ENCODE assay signal across 18 cellular contexts in the genomic region with DNA sequence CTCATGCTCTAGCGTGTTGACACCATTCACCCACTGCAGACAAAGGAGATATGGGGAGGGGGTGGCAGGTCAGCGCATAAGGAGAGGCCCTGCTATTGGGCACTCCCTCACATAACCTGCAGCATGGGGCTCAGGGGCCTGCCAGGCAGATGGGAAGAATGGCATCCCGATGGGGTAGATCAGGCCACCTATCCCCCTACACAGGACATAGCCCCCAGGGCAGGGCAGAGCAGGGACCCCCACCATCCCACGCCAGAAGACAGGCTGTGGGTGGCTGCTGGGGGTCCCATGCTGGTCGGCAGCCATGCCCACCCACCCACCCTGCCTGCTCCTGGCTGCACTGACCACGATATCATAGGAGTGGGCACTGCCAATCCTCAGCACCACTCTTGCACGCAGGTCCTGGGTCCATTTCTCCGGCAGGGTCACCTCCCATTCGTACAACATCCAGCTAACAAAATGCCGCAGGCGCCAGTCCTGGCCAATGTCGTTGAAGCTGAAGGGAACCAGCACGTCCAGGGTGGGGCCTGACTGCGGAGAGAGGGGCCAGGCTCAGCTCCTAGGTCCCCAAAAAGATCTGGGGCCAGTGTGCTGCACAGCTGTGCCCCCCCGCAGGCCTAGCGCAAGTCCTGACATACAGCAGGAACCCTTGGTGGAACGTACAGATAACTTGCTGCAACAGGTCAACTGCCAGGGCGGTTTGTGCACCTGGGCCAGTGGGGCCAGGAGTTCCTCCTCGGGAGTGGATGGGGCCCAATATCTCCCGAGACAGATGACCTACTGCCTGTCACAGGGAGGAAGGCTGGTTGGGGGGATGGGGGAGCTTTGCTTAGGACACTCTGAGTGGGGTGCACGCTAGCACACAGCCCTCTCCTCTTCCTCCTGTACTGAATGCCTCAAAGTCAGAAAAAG. TPM values are rescaled to one million over a fixed set of nuclear protein-coding genes. Genes with fewer than 3 reads are reported as not detected.
DNase-seq lines count a peak whose midpoint lies in the region; ATAC-seq lines count a peak whose summit lies in the region.
"Had no signal": no experiment of that assay in that cellular context is flagged by ENCODE, and none has a peak within 500 bp of the region (broad histone marks: within the 10 kb centered on the region; RNA-seq: fewer than 3 reads in every experiment).

No MANE protein-coding gene starts in this region.

- H3K27me3 ChIP-seq in subcutaneous abdominal adipose tissue (ENCODE audit: control insufficient read depth in 5 of 5, insufficient read depth in 4 of 5, low read length in 5 of 5) = no peaks in the 10 kb centered on the region

- H3K36me3 Mint-ChIP-seq in activated CD8-positive, alpha-beta memory T cell treated with anti-CD3 and anti-CD28 coated beads, Interleukin-2, amount 10 ng/mL, durations not matched to agents 7 days and 5 days = peaks cover 2% of the 10 kb centered on the region

- CTCF ChIA-PET in activated CD8-positive, alpha-beta memory T cell treated with anti-CD3 and anti-CD28 coated beads, Interleukin-2, amount 10 ng/mL, durations not matched to agents 7 days and 5 days (lab: Charles Lee) = no interaction called here

- H3K9me3 ChIP-seq in subcutaneous abdominal adipose tissue (ENCODE audit: control insufficient read depth in 5 of 5, low read length in 5 of 5) = peaks cover 4 to 64% (median 53%) of the 10 kb centered on the region in 5 donors
- H3K9me3 ChIP-seq: HAP-1 had no signal

- no peaks in the 10 kb centered on the region for H3K4me1 ChIP-seq in subcutaneous abdominal adipose tissue (ENCODE audit: control insufficient read depth in 5 of 5, insufficient read depth in 5 of 5, low read length in 5 of 5)
- H3K4me1 ChIP-seq: HAP-1 had no signal

- H3K27ac Mint-ChIP-seq in activated CD8-positive, alpha-beta memory T cell treated with anti-CD3 and anti-CD28 coated beads, Interleukin-2, amount 10 ng/mL, durations not matched to agents 7 days and 5 days = no peak overlapping the region
- H3K27ac Mint-ChIP-seq: CD4-positive, alpha-beta memory T cell; GM23338; HFFc6 had no signal

- no peak overlapping the region for H3K27ac ChIP-seq in subcutaneous abdominal adipose tissue (ENCODE audit: low read depth, low read length)

- H3K9ac ChIP-seq in subcutaneous abdominal adipose tissue (ENCODE audit: low read length in 5 of 5) = no peak overlapping the region

- H3K36me3 ChIP-seq in subcutaneous abdominal adipose tissue (ENCODE audit: control insufficient read depth in 5 of 5, insufficient read depth in 5 of 5, low read length in 5 of 5) = no peaks in the 10 kb centered on the region
- H3K36me3 ChIP-seq: HAP-1 had no signal

- no peaks in the 10 kb centered on the region for H3K4me1 Mint-ChIP-seq in activated CD8-positive, alpha-beta memory T cell treated with anti-CD3 and anti-CD28 coated beads, Interleukin-2, amount 10 ng/mL, durations not matched to agents 7 days and 5 days
- H3K4me1 Mint-ChIP-seq: CD4-positive, alpha-beta memory T cell; GM23338 had no signal

- intact Hi-C loops in posterior vena cava (cut with DNase I) = no loop called here

- no peak overlapping the region for H3K4me3 Mint-ChIP-seq in activated CD8-positive, alpha-beta memory T cell treated with anti-CD3 and anti-CD28 coated beads, Interleukin-2, amount 10 ng/mL, durations not matched to agents 7 days and 5 days
- H3K4me3 Mint-ChIP-seq: CD4-positive, alpha-beta memory T cell; GM23338; HFFc6 had no signal

- H3K27me3 Mint-ChIP-seq in activated CD8-positive, alpha-beta memory T cell treated with anti-CD3 and anti-CD28 coated beads, Interleukin-2, amount 10 ng/mL, durations not matched to agents 7 days and 5 days = no peaks in the 10 kb centered on the region
- H3K27me3 Mint-ChIP-seq: CD4-positive, alpha-beta memory T cell had no signal

- H3K9me3 Mint-ChIP-seq in activated CD8-positive, alpha-beta memory T cell treated with anti-CD3 and anti-CD28 coated beads, Interleukin-2, amount 10 ng/mL, durations not matched to agents 7 days and 5 days (ENCODE audit: low read depth) = peaks cover 15% of the 10 kb centered on the region

- ATAC-seq in activated CD8-positive, alpha-beta memory T cell treated with anti-CD3 and anti-CD28 coated beads, Interleukin-2, amount 10 ng/mL, durations not matched to agents 7 days and 5 days = no peak
- ATAC-seq: GM12878, GM23338 had no signal

- peak overlapping the region in 3 of 5 donors; percentile 11 to 44 (median 21) for H3K4me3 ChIP-seq in subcutaneous abdominal adipose tissue (ENCODE audit: low read depth in 1 of 5, low read length in 5 of 5)
- H3K4me3 ChIP-seq: GM12878, GM23338, HAP-1 had no signal

- DNase-seq in mesenteric fat pad (ENCODE audit: low spot score) (peak; percentile 73), posterior vena cava (ENCODE audit: low spot score) (peak; percentile 45)
- no peak for DNase-seq in activated T-cell treated with anti-CD3 and anti-CD28 coated beads, Interleukin-2, amount 50 U/mL, for 48 hours
- DNase-seq in activated CD8-positive, alpha-beta memory T cell treated with anti-CD3 and anti-CD28 coated beads, Interleukin-2, amount 10 ng/mL, durations not matched to agents 7 days and 5 days = no peak
- DNase-seq in activated CD8-positive, alpha-beta memory T cell treated with anti-CD3 and anti-CD28 coated beads, Interleukin-2, amount 50 U/mL, for 4 hours = no peak
- DNase-seq: C1 segment of cervical spinal cord; CD4-positive, alpha-beta memory T cell; COR-L47; DMS153; DND-41; HFFc6 had no signal

RNA-seq across cellular contexts. Expression of a gene that starts 45.9 kb away (rescaled TPM):
- total RNA-seq in mesenteric fat pad (not detected), posterior vena cava (not detected)
- not detected for total RNA-seq in activated CD8-positive, alpha-beta memory T cell treated with anti-CD3 and anti-CD28 coated beads, Interleukin-2, amount 10 ng/mL, durations not matched to agents 7 days and 5 days
- total RNA-seq: A172; A673; CD4-positive, alpha-beta memory T cell; GM23338; H4; HFFc6 had no signal

Comparison
In these comparisons a context has a peak if more than half of its experiments do, and no peak if none do; other contexts are left out.
1. DNase-seq: peak in mesenteric fat pad (single experiment) and posterior vena cava (single experiment); none in activated T-cell treated with anti-CD3 and anti-CD28 coated beads, Interleukin-2, amount 50 U/mL, for 48 hours (0 of 2), activated CD8-positive, alpha-beta memory T cell treated with anti-CD3 and anti-CD28 coated beads, Interleukin-2, amount 10 ng/mL, durations not matched to agents 7 days and 5 days (single experiment) and activated CD8-positive, alpha-beta memory T cell treated with anti-CD3 and anti-CD28 coated beads, Interleukin-2, amount 50 U/mL, for 4 hours (single experiment).